24 cellular contexts compared by ENCODE assay signal in genomic region chr11:1654388-1655167, GRCh38. TPM values are rescaled to one million over a fixed set of nuclear protein-coding genes. Genes with fewer than 3 reads are reported as not detected.
A peak's percentile ranks its signal among the peaks of the same experiment; 100 is the strongest.
DNase-seq lines count a peak whose midpoint lies in the region; ATAC-seq and TF ChIP-seq lines count a peak whose summit lies in the region.
"Had no signal": no experiment of that assay in that cellular context is flagged by ENCODE, and none has a peak within 500 bp of the region (broad histone marks: within the 10 kb centered on the region; RNA-seq: fewer than 3 reads in every experiment).

No MANE protein-coding gene starts in this region.

- intact Hi-C loops in PC-9 (cut with micrococcal nuclease; ENCODE audit: unreplicated experiment), result loop anchor here (5.0 kb wide), 1 partner anchor 38 kb away; no protein-coding TSS in a partner anchor

- no peak overlapping the region for H3K27ac ChIP-seq in H9 (ENCODE audit: insufficient read length, low read depth, low read length)
- H3K27ac ChIP-seq in PC-9, result no peak overlapping the region
- H3K27ac ChIP-seq: esophagus muscularis mucosa, parathyroid adenoma, stomach, upper lobe of left lung had no signal

- no peak overlapping the region for H3K14ac ChIP-seq in H9 (ENCODE audit: insufficient read depth, low read length)

- CTCF ChIA-PET in PC-9 (lab: Charles Lee), result no interaction called here

- no peak overlapping the region for H2BK5ac ChIP-seq in H9 (ENCODE audit: insufficient read length, low read length)

- H3K36me3 ChIP-seq in PC-9 (ENCODE audit: low read depth), result no peaks in the 10 kb centered on the region
- H3K36me3 ChIP-seq: esophagus muscularis mucosa, stomach, upper lobe of left lung had no signal

- H3K9me2 ChIP-seq in PC-9 (ENCODE audit: insufficient read depth), result no peaks in the 10 kb centered on the region

- H3K4me3 Mint-ChIP-seq in activated naive CD8-positive, alpha-beta T cell treated with anti-CD3 and anti-CD28 coated beads, Interleukin-2, amount 10 ng/mL, durations not matched to agents 7 days and 5 days, result no peak overlapping the region
- H3K4me3 Mint-ChIP-seq in activated naive CD8-positive, alpha-beta T cell treated with anti-CD3 and anti-CD28 coated beads for 36 hours, result no peak overlapping the region
- no peak overlapping the region for H3K4me3 Mint-ChIP-seq in H9
- H3K4me3 Mint-ChIP-seq: CD4-positive, CD25-positive, alpha-beta regulatory T cell had no signal

- no peak overlapping the region for H3K27ac Mint-ChIP-seq in activated naive CD8-positive, alpha-beta T cell treated with anti-CD3 and anti-CD28 coated beads, Interleukin-2, amount 10 ng/mL, durations not matched to agents 7 days and 5 days
- H3K27ac Mint-ChIP-seq in activated naive CD8-positive, alpha-beta T cell treated with anti-CD3 and anti-CD28 coated beads for 36 hours, result no peak overlapping the region
- no peak overlapping the region; a peak in 1 of 7 replicates for H3K27ac Mint-ChIP-seq in H9
- H3K27ac Mint-ChIP-seq: activated T-helper 2 cell treated with anti-CD3 and anti-CD28 coated beads, Interferon-gamma antibody, Interleukin-2, Interleukin-4, amounts not matched to agents 10 μg/mL and 5 μg/mL and 100 μg/mL, durations not matched to agents 14 hours and 24 hours and 36 hours had no signal

- no peak overlapping the region for H3K4me2 ChIP-seq in H9 (ENCODE audit: insufficient read depth, insufficient read length, low read length)
- H3K4me2 ChIP-seq in PC-9, result no peak overlapping the region

- no CpG with 5 or more reads among the region's 21 CpGs for WGBS in H9 (ENCODE audit: extremely low coverage, insufficient read length, low lambda C conversion rate)

- peaks cover 3% of the 10 kb centered on the region for H3K4me1 Mint-ChIP-seq in activated naive CD8-positive, alpha-beta T cell treated with anti-CD3 and anti-CD28 coated beads, Interleukin-2, amount 10 ng/mL, durations not matched to agents 7 days and 5 days
- peaks cover 1% of the 10 kb centered on the region for H3K4me1 Mint-ChIP-seq in activated naive CD8-positive, alpha-beta T cell treated with anti-CD3 and anti-CD28 coated beads for 36 hours
- H3K4me1 Mint-ChIP-seq in H9, result peaks cover 4 to 9% of the 10 kb centered on the region in 2 experiments; a peak in 3 of 4 replicates

- DNase-seq in activated naive CD8-positive, alpha-beta T cell treated with anti-CD3 and anti-CD28 coated beads, Interleukin-2, amount 10 ng/mL, durations not matched to agents 7 days and 5 days, result peak; percentile 15
- no peak for DNase-seq in activated naive CD8-positive, alpha-beta T cell treated with anti-CD3 and anti-CD28 coated beads for 36 hours
- DNase-seq in choroid plexus epithelial cell (ENCODE audit: low read depth), result peak; percentile 10
- peak; percentile 67 for DNase-seq in mesenteric fat pad (ENCODE audit: low spot score)
- no peak for DNase-seq in H9
- DNase-seq in PC-9, result no peak
- DNase-seq: CD4-positive, CD25-positive, alpha-beta regulatory T cell; DMS153; effector CD4-positive, alpha-beta T cell; NCI-H1436 treated with DMSO at 0.1 percent for 48 hours; NCI-H82; stomach had no signal

- no peak overlapping the region for H3T11ph ChIP-seq in H9 (ENCODE audit: low read length)

- no peak overlapping the region for H4K91ac ChIP-seq in H9 (ENCODE audit: insufficient read length, low read depth, low read length)

- POLR2A ChIA-PET in activated naive CD8-positive, alpha-beta T cell treated with anti-CD3 and anti-CD28 coated beads, Interleukin-2, amount 10 ng/mL, durations not matched to agents 7 days and 5 days (lab: Charles Lee), result no interaction called here
- POLR2A ChIA-PET in PC-9 (lab: Charles Lee; ENCODE audit: unreplicated experiment), result no interaction called here

- H3K23ac ChIP-seq in H9 (ENCODE audit: insufficient read length, low read depth, low read length), result no peak overlapping the region

- H3K79me1 ChIP-seq in H9 (ENCODE audit: insufficient read depth, low read depth, low read length, poor library complexity, severe bottlenecking), result no peaks in the 10 kb centered on the region

- no peak overlapping the region for H3K4me3 ChIP-seq in choroid plexus epithelial cell (ENCODE audit: low read depth, low read length)
- no peak overlapping the region for H3K4me3 ChIP-seq in PC-9
- H3K4me3 ChIP-seq: esophagus muscularis mucosa, lung, stomach, upper lobe of left lung had no signal

- H2BK20ac ChIP-seq in H9 (ENCODE audit: low read depth, low read length, poor library complexity, severe bottlenecking), result no peak overlapping the region

- H3K79me2 ChIP-seq in H9 (ENCODE audit: insufficient read depth, low read length), result no peaks in the 10 kb centered on the region
- no peaks in the 10 kb centered on the region for H3K79me2 ChIP-seq in PC-9 (ENCODE audit: low read depth)
- H3K79me2 ChIP-seq: parathyroid adenoma had no signal

- no peak overlapping the region for H2AFZ ChIP-seq in H9 (ENCODE audit: low read length)
- no peak overlapping the region for H2AFZ ChIP-seq in PC-9
- H2AFZ ChIP-seq: parathyroid adenoma had no signal

- no peak overlapping the region for H3K9ac ChIP-seq in H9 (ENCODE audit: extremely low read depth, insufficient read length, low read length)
- H3K9ac ChIP-seq: parathyroid adenoma had no signal

- BruUV-seq in PC-9 (replicated peaks; lab: Mats Ljungman, UMichigan), result no TSS peak

- H3K9me3 Mint-ChIP-seq in activated naive CD8-positive, alpha-beta T cell treated with anti-CD3 and anti-CD28 coated beads, Interleukin-2, amount 10 ng/mL, durations not matched to agents 7 days and 5 days, result no peaks in the 10 kb centered on the region
- H3K9me3 Mint-ChIP-seq in activated naive CD8-positive, alpha-beta T cell treated with anti-CD3 and anti-CD28 coated beads for 36 hours, result no peaks in the 10 kb centered on the region
- H3K9me3 Mint-ChIP-seq in H9, result no peaks in the 10 kb centered on the region
- H3K9me3 Mint-ChIP-seq: activated T-helper 2 cell treated with anti-CD3 and anti-CD28 coated beads, Interferon-gamma antibody, Interleukin-2, Interleukin-4, amounts not matched to agents 10 μg/mL and 5 μg/mL and 100 μg/mL, durations not matched to agents 14 hours and 24 hours and 36 hours; CD4-positive, CD25-positive, alpha-beta regulatory T cell had no signal

- H3K23me2 ChIP-seq in H9 (ENCODE audit: insufficient read length, low read depth, low read length, poor library complexity, severe bottlenecking), result no peaks in the 10 kb centered on the region

- H3K27me3 Mint-ChIP-seq in activated naive CD8-positive, alpha-beta T cell treated with anti-CD3 and anti-CD28 coated beads, Interleukin-2, amount 10 ng/mL, durations not matched to agents 7 days and 5 days, result peaks cover 17% of the 10 kb centered on the region
- peaks cover 27% of the 10 kb centered on the region for H3K27me3 Mint-ChIP-seq in activated naive CD8-positive, alpha-beta T cell treated with anti-CD3 and anti-CD28 coated beads for 36 hours
- H3K27me3 Mint-ChIP-seq in H9 (ENCODE audit: low read depth), result peaks cover 46% of the 10 kb centered on the region

- no peaks in the 10 kb centered on the region for H4K20me1 ChIP-seq in H9 (ENCODE audit: control insufficient read depth, insufficient read depth, insufficient read length)
- no peaks in the 10 kb centered on the region for H4K20me1 ChIP-seq in PC-9 (ENCODE audit: insufficient read depth)

- no peak overlapping the region for H2BK12ac ChIP-seq in H9 (ENCODE audit: insufficient read length, low read depth, low read length)

- H2BK120ac ChIP-seq in H9 (ENCODE audit: low read depth, low read length, poor library complexity, severe bottlenecking), result no peak overlapping the region

- no peak overlapping the region for H2AK5ac ChIP-seq in H9 (ENCODE audit: insufficient read length, low read length)

- H3F3A ChIP-seq in PC-9 (ENCODE audit: insufficient read depth, low read depth), result no peaks in the 10 kb centered on the region

- H3K27me3 ChIP-seq in H9 (ENCODE audit: insufficient read depth, low read length), result no peaks in the 10 kb centered on the region; the same call in 1 of the 2 replicates
- peaks cover 51% of the 10 kb centered on the region for H3K27me3 ChIP-seq in PC-9 (ENCODE audit: insufficient read depth, low read depth)
- H3K27me3 ChIP-seq: upper lobe of left lung had no signal

- TF ChIP-seq CTCF in choroid plexus epithelial cell (conservative IDR thresholded peaks at IDR 0.05; ENCODE audit: low read depth, low read length), result no peak
- TF ChIP-seq CTCF in H9 (conservative IDR thresholded peaks at IDR 0.05), result no peak
- TF ChIP-seq CTCF in PC-9 (conservative IDR thresholded peaks at IDR 0.05), result no peak

- H3K18ac ChIP-seq in H9 (ENCODE audit: insufficient read length, low read depth, low read length), result no peak overlapping the region

- H4K5ac ChIP-seq in H9 (ENCODE audit: insufficient read length, low read depth, low read length), result no peak overlapping the region

- ATAC-seq in activated naive CD8-positive, alpha-beta T cell treated with anti-CD3 and anti-CD28 coated beads, Interleukin-2, amount 10 ng/mL, durations not matched to agents 7 days and 5 days (ENCODE audit: low read depth), result no peak
- ATAC-seq in GM21529 (IDR thresholded peaks at IDR 0.05; ENCODE audit: unreplicated experiment), result no peak
- no peak for ATAC-seq in HG02588 (IDR thresholded peaks at IDR 0.05; ENCODE audit: unreplicated experiment)
- ATAC-seq: HCT116; naive thymus-derived CD4-positive, alpha-beta T cell had no signal

- H3K56ac ChIP-seq in H9 (ENCODE audit: insufficient read length, low read depth, low read length), result no peak overlapping the region

- no peak overlapping the region for H4K8ac ChIP-seq in H9 (replicated peaks; ENCODE audit: insufficient read length, low read depth, low read length)

- H3K36me3 Mint-ChIP-seq in activated naive CD8-positive, alpha-beta T cell treated with anti-CD3 and anti-CD28 coated beads, Interleukin-2, amount 10 ng/mL, durations not matched to agents 7 days and 5 days, result no peaks in the 10 kb centered on the region
- no peaks in the 10 kb centered on the region for H3K36me3 Mint-ChIP-seq in activated naive CD8-positive, alpha-beta T cell treated with anti-CD3 and anti-CD28 coated beads for 36 hours
- H3K36me3 Mint-ChIP-seq in H9 (ENCODE audit: insufficient read depth in 1 of 3, low read depth in 3 of 3), result no peaks in the 10 kb centered on the region
- H3K36me3 Mint-ChIP-seq: CD4-positive, CD25-positive, alpha-beta regulatory T cell; naive thymus-derived CD4-positive, alpha-beta T cell had no signal

- H3K9me3 ChIP-seq in H9 (ENCODE audit: control insufficient read depth, low read depth, low read length) (no peaks in the 10 kb centered on the region), PC-9 (ENCODE audit: insufficient read depth, low read depth) (no peaks in the 10 kb centered on the region)
- H3K9me3 ChIP-seq: esophagus muscularis mucosa, stomach, upper lobe of left lung had no signal

- H3K4ac ChIP-seq in H9 (ENCODE audit: low read depth, low read length), result no peak overlapping the region

- no peak overlapping the region for H2BK15ac ChIP-seq in H9 (ENCODE audit: low read depth, low read length)

- H3K4me1 ChIP-seq in H9 (ENCODE audit: insufficient read depth, low read length) (no peaks in the 10 kb centered on the region), PC-9 (replicated peaks; ENCODE audit: insufficient read depth) (no peaks in the 10 kb centered on the region)
- H3K4me1 ChIP-seq: parathyroid adenoma had no signal

RNA-seq across cellular contexts. Expression of gene KRTAP5-5, which starts 25.0 kb away (rescaled TPM):
- total RNA-seq in activated naive CD8-positive, alpha-beta T cell treated with anti-CD3 and anti-CD28 coated beads, Interleukin-2, amount 10 ng/mL, durations not matched to agents 7 days and 5 days, result not detected
- total RNA-seq in activated naive CD8-positive, alpha-beta T cell treated with anti-CD3 and anti-CD28 coated beads for 36 hours, result not detected
- not detected for total RNA-seq in mesenteric fat pad
- not detected in 2 replicates for total RNA-seq in H9 (2021)
- not detected in 2 replicates for total RNA-seq in PC-9 (2021)
- total RNA-seq: A673; activated T-helper 2 cell treated with anti-CD3 and anti-CD28 coated beads, Interferon-gamma antibody, Interleukin-2, Interleukin-4, amounts not matched to agents 10 μg/mL and 5 μg/mL and 100 μg/mL, durations not matched to agents 14 hours and 24 hours and 36 hours; cardiac septum; CD4-positive, CD25-positive, alpha-beta regulatory T cell; esophagus muscularis mucosa; lung; naive thymus-derived CD4-positive, alpha-beta T cell; SK-MEL-5; stomach; upper lobe of left lung had no signal

RNA-seq across cellular contexts. Expression of gene KRTAP5-4, which starts 32.6 kb away (rescaled TPM):
- total RNA-seq in activated naive CD8-positive, alpha-beta T cell treated with anti-CD3 and anti-CD28 coated beads, Interleukin-2, amount 10 ng/mL, durations not matched to agents 7 days and 5 days, result not detected
- total RNA-seq in activated naive CD8-positive, alpha-beta T cell treated with anti-CD3 and anti-CD28 coated beads for 36 hours, result not detected
- total RNA-seq in mesenteric fat pad, result not detected
- total RNA-seq in H9 (2021), result not detected in 2 replicates
- total RNA-seq in PC-9 (2021), result not detected in 2 replicates
- total RNA-seq: A673; activated T-helper 2 cell treated with anti-CD3 and anti-CD28 coated beads, Interferon-gamma antibody, Interleukin-2, Interleukin-4, amounts not matched to agents 10 μg/mL and 5 μg/mL and 100 μg/mL, durations not matched to agents 14 hours and 24 hours and 36 hours; cardiac septum; CD4-positive, CD25-positive, alpha-beta regulatory T cell; esophagus muscularis mucosa; lung; naive thymus-derived CD4-positive, alpha-beta T cell; SK-MEL-5; stomach; upper lobe of left lung had no signal

RNA-seq across cellular contexts. Expression of gene KRTAP5-6, which starts 42.4 kb away (rescaled TPM):
- not detected for total RNA-seq in activated naive CD8-positive, alpha-beta T cell treated with anti-CD3 and anti-CD28 coated beads, Interleukin-2, amount 10 ng/mL, durations not matched to agents 7 days and 5 days
- not detected for total RNA-seq in activated naive CD8-positive, alpha-beta T cell treated with anti-CD3 and anti-CD28 coated beads for 36 hours
- total RNA-seq in mesenteric fat pad (not detected), H9 (2021) (not detected in 2 replicates), PC-9 (2021) (not detected in 2 replicates)
- total RNA-seq: A673; activated T-helper 2 cell treated with anti-CD3 and anti-CD28 coated beads, Interferon-gamma antibody, Interleukin-2, Interleukin-4, amounts not matched to agents 10 μg/mL and 5 μg/mL and 100 μg/mL, durations not matched to agents 14 hours and 24 hours and 36 hours; cardiac septum; CD4-positive, CD25-positive, alpha-beta regulatory T cell; esophagus muscularis mucosa; lung; naive thymus-derived CD4-positive, alpha-beta T cell; SK-MEL-5; stomach; upper lobe of left lung had no signal

RNA-seq across cellular contexts. Expression of gene KRTAP5-3, which starts 46.3 kb away (rescaled TPM):
- not detected for total RNA-seq in activated naive CD8-positive, alpha-beta T cell treated with anti-CD3 and anti-CD28 coated beads, Interleukin-2, amount 10 ng/mL, durations not matched to agents 7 days and 5 days
- not detected for total RNA-seq in activated naive CD8-positive, alpha-beta T cell treated with anti-CD3 and anti-CD28 coated beads for 36 hours
- total RNA-seq in mesenteric fat pad (not detected), H9 (2021) (not detected in 2 replicates), PC-9 (2021) (not detected in 2 replicates)
- total RNA-seq: A673; activated T-helper 2 cell treated with anti-CD3 and anti-CD28 coated beads, Interferon-gamma antibody, Interleukin-2, Interleukin-4, amounts not matched to agents 10 μg/mL and 5 μg/mL and 100 μg/mL, durations not matched to agents 14 hours and 24 hours and 36 hours; cardiac septum; CD4-positive, CD25-positive, alpha-beta regulatory T cell; esophagus muscularis mucosa; lung; naive thymus-derived CD4-positive, alpha-beta T cell; SK-MEL-5; stomach; upper lobe of left lung had no signal

RNA-seq across cellular contexts. Expression of gene KRTAP5-2, which starts 56.5 kb away (rescaled TPM):
- not detected for total RNA-seq in activated naive CD8-positive, alpha-beta T cell treated with anti-CD3 and anti-CD28 coated beads, Interleukin-2, amount 10 ng/mL, durations not matched to agents 7 days and 5 days
- not detected for total RNA-seq in activated naive CD8-positive, alpha-beta T cell treated with anti-CD3 and anti-CD28 coated beads for 36 hours
- total RNA-seq in mesenteric fat pad (not detected), H9 (2021) (not detected in 2 replicates), PC-9 (2021) (not detected in 2 replicates)
- total RNA-seq: A673; activated T-helper 2 cell treated with anti-CD3 and anti-CD28 coated beads, Interferon-gamma antibody, Interleukin-2, Interleukin-4, amounts not matched to agents 10 μg/mL and 5 μg/mL and 100 μg/mL, durations not matched to agents 14 hours and 24 hours and 36 hours; cardiac septum; esophagus muscularis mucosa; lung; naive thymus-derived CD4-positive, alpha-beta T cell; stomach; upper lobe of left lung had no signal

Comparison
In these comparisons a context has a peak if more than half of its experiments do, and no peak if none do; other contexts are left out.
1. DNase-seq: peak in activated naive CD8-positive, alpha-beta T cell treated with anti-CD3 and anti-CD28 coated beads, Interleukin-2, amount 10 ng/mL, durations not matched to agents 7 days and 5 days (single experiment), choroid plexus epithelial cell (single experiment) and mesenteric fat pad (single experiment); none in activated naive CD8-positive, alpha-beta T cell treated with anti-CD3 and anti-CD28 coated beads for 36 hours (single experiment), H9 (single experiment) and PC-9 (0 of 2).